ENCODE assay signal across 13 cellular contexts in the genomic region with DNA sequence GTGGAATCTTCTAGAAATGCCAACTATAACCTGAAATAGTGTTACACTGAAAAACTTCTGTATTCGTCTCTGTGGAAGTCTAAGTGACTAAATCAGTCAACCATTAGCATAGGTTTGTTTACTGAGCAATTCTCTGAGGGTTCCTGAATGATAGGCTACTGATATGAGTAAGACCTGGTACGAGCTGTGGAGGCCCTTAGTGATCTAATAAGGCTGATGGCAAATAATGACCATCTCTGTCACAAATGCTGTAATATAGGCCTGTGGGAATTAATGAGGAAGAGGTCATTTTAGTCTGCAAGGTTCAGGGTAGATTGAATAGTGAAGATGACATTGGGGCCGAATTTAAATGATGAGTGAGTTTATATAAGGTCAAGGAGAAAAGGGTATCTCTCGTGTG.
DNase-seq lines count a peak whose midpoint lies in the region; ATAC-seq, FAIRE-seq and TF ChIP-seq lines count a peak whose summit lies in the region.
"Had no signal": no experiment of that assay in that cellular context is flagged by ENCODE, and none has a peak within 500 bp of the region (broad histone marks: within the 10 kb centered on the region; RNA-seq: fewer than 3 reads in every experiment).

No MANE protein-coding gene starts in this region.

- no peaks in the 10 kb centered on the region for H3K27me3 ChIP-seq in HepG2 (ENCODE audit: control insufficient read depth in 1 of 2, insufficient read depth in 2 of 2, low read length in 2 of 2)

- in situ Hi-C loops in HepG2 (cut with HindIII; ENCODE audit: extremely low pct_ligation_motif_present, low pct_unique_long_range_greater_than_20kb): no loop called here

- H3K79me2 ChIP-seq in HepG2 (ENCODE audit: insufficient read depth, low read length): no peaks in the 10 kb centered on the region

- no peak overlapping the region for H2AFZ ChIP-seq in HepG2 (ENCODE audit: low read length)

- H3K9me3 Mint-ChIP-seq in IgD-negative memory B cell: peaks cover 0 to 3% (median 2%) of the 10 kb centered on the region in 3 donors

- no peak for TF ChIP-seq POLR2A in HepG2 (IDR thresholded peaks at IDR 0.05; ENCODE audit: insufficient read depth in 1 of 2, low read depth in 2 of 2, low read length in 2 of 2)

- WGBS in HepG2 (ENCODE audit: low lambda C conversion rate): 73% methylated on average over 4 of the region's 4 CpGs

- no peaks in the 10 kb centered on the region for H3K27me3 Mint-ChIP-seq in IgD-negative memory B cell

- H3K9ac ChIP-seq in HepG2 (ENCODE audit: insufficient read depth, low read depth, low read length): no peak overlapping the region

- no peak overlapping the region for H3K4me3 ChIP-seq in HepG2 (replicated peaks in 1 of 3; ENCODE audit: insufficient read depth in 1 of 3, low read depth in 2 of 3, low read length in 3 of 3)
- H3K4me3 ChIP-seq: K562 had no signal

- H3K27ac Mint-ChIP-seq in IgD-negative memory B cell: peak overlapping the region in 2 of 3 donors; percentile 4 to 13
- H3K27ac Mint-ChIP-seq: CD14-positive monocyte had no signal

- BruUV-seq in HepG2 (replicated peaks; lab: Mats Ljungman, UMichigan): no TSS peak

- peaks cover 43 to 49% (median 45%) of the 10 kb centered on the region in 3 donors for H3K4me1 Mint-ChIP-seq in IgD-negative memory B cell

- POLR2A ChIA-PET in HepG2 (lab: Yijun Ruan, JAX): no interaction called here

- TF ChIP-seq EP300 in HepG2 (IDR thresholded peaks at IDR 0.05; ENCODE audit: low read depth in 2 of 2, low read length in 2 of 2): no peak
- no peak for TF ChIP-seq EP300 in HepG2 (CRISPR knock-in tag; IDR thresholded peaks at IDR 0.05; ENCODE audit: borderline replicate concordance)

- intact Hi-C loops in HepG2 (cut with micrococcal nuclease; ENCODE audit: unreplicated experiment) (no loop called here), Right ventricle myocardium inferior (cut with DNase I) (no loop called here)

- TF ChIP-seq CTCF in HepG2 (CRISPR knock-in tag; IDR thresholded peaks at IDR 0.05): no peak

- no peak for TF ChIP-seq RAD21 in HepG2 (CRISPR knock-in tag; IDR thresholded peaks at IDR 0.05)

- H3K36me3 ChIP-seq in HepG2 (replicated peaks in 1 of 2; ENCODE audit: control insufficient read depth in 1 of 2, insufficient read depth in 2 of 2, low read length in 2 of 2): peaks cover 5 to 11% of the 10 kb centered on the region in 2 experiments; a peak in 4 of 5 replicates

- no peaks in the 10 kb centered on the region for H4K20me1 ChIP-seq in HepG2 (ENCODE audit: insufficient read depth, low read length)

- H3K9me3 ChIP-seq in HepG2 (ENCODE audit: low read length): no peaks in the 10 kb centered on the region

- DNase-seq in HepG2 (ENCODE audit: low spot score) (no peak), Right ventricle myocardium inferior (ENCODE audit: missing footprints) (no peak), anterior cingulate cortex (lab: John Stamatoyannopoulos, UW) (no peak)
- DNase-seq in central memory CD4-positive, alpha-beta T cell: no peak
- DNase-seq: activated CD8-positive, alpha-beta memory T cell treated with anti-CD3 and anti-CD28 coated beads for 24 hours; NCI-H446 treated with DMSO at 0.1 percent for 48 hours had no signal

- H3K4me3 Mint-ChIP-seq in IgD-negative memory B cell: peak overlapping the region in 1 of 4 donors; percentile 38
- H3K4me3 Mint-ChIP-seq: CD14-positive monocyte had no signal

- H3K4me1 ChIP-seq in HepG2 (ENCODE audit: insufficient read depth, low read length): no peaks in the 10 kb centered on the region

- H3K27ac ChIP-seq in HepG2 (ENCODE audit: extremely low read length, insufficient read depth, low read length): no peak overlapping the region
- H3K27ac ChIP-seq: epithelial cell of prostate had no signal

- H3K4me2 ChIP-seq in HepG2 (ENCODE audit: low read depth, low read length): no peak overlapping the region

- ATAC-seq in GM18508 (IDR thresholded peaks at IDR 0.05; ENCODE audit: insufficient read depth, unreplicated experiment) (peak; percentile 99), GM19468 (IDR thresholded peaks at IDR 0.05; ENCODE audit: extremely low read depth, unreplicated experiment) (peak; percentile 35), HG02970 (IDR thresholded peaks at IDR 0.05; ENCODE audit: low FRiP score, unreplicated experiment) (peak; percentile 93), HepG2 (no peak), Right ventricle myocardium inferior (no peak)
- ATAC-seq: K562 had no signal

- CTCF ChIA-PET in HepG2 (lab: Yijun Ruan, JAX; ENCODE audit: low intra/inter-chr PET ratio, low total read pairs): no interaction called here

- no peak for FAIRE-seq in HepG2 (lab: Jason Lieb, UNC)
- FAIRE-seq: K562 had no signal

- H3K36me3 Mint-ChIP-seq in IgD-negative memory B cell: peaks cover 17% of the 10 kb centered on the region

TF ChIP-seq in HepG2, 621 proteins besides CTCF, POLR2A, EP300 and RAD21:
- no peak for TF ChIP-seq PRMT3 (CRISPR knock-in tag; IDR thresholded peaks at IDR 0.05; ENCODE audit: borderline replicate concordance, low read depth)
- no peak for TF ChIP-seq ZNF614 (CRISPR knock-in tag; IDR thresholded peaks at IDR 0.05; ENCODE audit: borderline replicate concordance)
- no peak for TF ChIP-seq FOXP1 (IDR thresholded peaks at IDR 0.05)
- TF ChIP-seq FOXP1 (CRISPR knock-in tag; IDR thresholded peaks at IDR 0.05): no peak
TF ChIP-seq in HepG2: peak in this region for 0.

Comparison
In these comparisons a context has a peak if more than half of its experiments do, and no peak if none do; other contexts are left out.
1. ATAC-seq: peak in GM18508 (single experiment), GM19468 (single experiment) and HG02970 (single experiment); none in HepG2 (single experiment) and Right ventricle myocardium inferior (single experiment).